28 cellular contexts compared by ENCODE assay signal in genomic region chr15:20348291-20348899, GRCh38.
DNase-seq lines count a peak whose midpoint lies in the region; ATAC-seq, FAIRE-seq and TF ChIP-seq lines count a peak whose summit lies in the region.
"Had no signal": no experiment of that assay in that cellular context is flagged by ENCODE, and none has a peak within 500 bp of the region (broad histone marks: within the 10 kb centered on the region; RNA-seq: fewer than 3 reads in every experiment).

No MANE protein-coding gene starts in this region.

- intact Hi-C loops in Right ventricle myocardium inferior (cut with DNase I) = loop anchor here (5.0 kb wide), 1 partner anchor 86 kb away; no protein-coding TSS in a partner anchor
- intact Hi-C loops in left ventricle myocardium inferior (cut with micrococcal nuclease) = no loop called here
- intact Hi-C loops in activated CD4-positive, alpha-beta memory T cell treated with anti-CD3 and anti-CD28 coated beads for 36 hours (cut with micrococcal nuclease) = no loop called here
- intact Hi-C loops in kidney (cut with DNase I) = no loop called here

- H3K27me3 ChIP-seq in left ventricle myocardium inferior (ENCODE audit: low read depth) = peaks cover 67% of the 10 kb centered on the region
- H3K27me3 ChIP-seq: tibial nerve had no signal

- H3K4me3 ChIP-seq in left ventricle myocardium inferior (no peak overlapping the region), kidney (ENCODE audit: low read length in 2 of 2) (peak overlapping the region; percentile 17 to 59)
- H3K4me3 ChIP-seq: breast epithelium, PC-9, psoas muscle, tibial nerve had no signal

- H3K4me1 ChIP-seq in left ventricle myocardium inferior (no peaks in the 10 kb centered on the region), kidney (ENCODE audit: control insufficient read depth in 1 of 2, insufficient read depth in 1 of 2, low read depth in 1 of 2, low read length in 2 of 2) (peaks cover 0 to 5% of the 10 kb centered on the region in 2 donors)
- H3K4me1 ChIP-seq: breast epithelium, psoas muscle, tibial nerve had no signal

- no peak overlapping the region for H3K27ac Mint-ChIP-seq in activated CD4-positive, alpha-beta memory T cell treated with anti-CD3 and anti-CD28 coated beads for 36 hours
- no peak overlapping the region for H3K27ac Mint-ChIP-seq in stimulated activated effector memory CD8-positive, alpha-beta T cell treated with anti-CD3 and anti-CD28 coated beads, Interleukin-12 subunit alpha, Interleukin-12 subunit beta, amount 100 ng/mL, for 72 hours
- H3K27ac Mint-ChIP-seq: activated CD8-positive, alpha-beta T cell treated with anti-CD3 and anti-CD28 coated beads, Interleukin-2, amount 10 ng/mL, durations not matched to agents 7 days and 5 days; activated naive CD4-positive, alpha-beta T cell treated with anti-CD3 and anti-CD28 coated beads, Interleukin-2, amount 50 U/mL, for 24 hours; activated T-helper 17 cell treated with anti-CD3 and anti-CD28 coated beads, Interleukin-2, amount 50 U/mL, for 72 hours; CD4-positive, CD25-positive, alpha-beta regulatory T cell had no signal

- ATAC-seq in Right ventricle myocardium inferior (no peak), GM21526 (IDR thresholded peaks at IDR 0.05; ENCODE audit: low FRiP score, unreplicated experiment) (no peak)
- ATAC-seq in stimulated activated effector memory CD8-positive, alpha-beta T cell treated with anti-CD3 and anti-CD28 coated beads, Interleukin-12 subunit alpha, Interleukin-12 subunit beta, amount 100 ng/mL, for 72 hours = no peak
- ATAC-seq: activated CD4-positive, CD25-positive, alpha-beta regulatory T cell treated with anti-CD3 and anti-CD28 coated beads, Interleukin-2, amount 50 U/mL, for 24 hours; activated CD8-positive, alpha-beta T cell treated with anti-CD3 and anti-CD28 coated beads, Interleukin-2, amount 10 ng/mL, durations not matched to agents 7 days and 5 days; activated T-helper 17 cell treated with anti-CD3 and anti-CD28 coated beads, Interleukin-2, amount 50 U/mL, for 72 hours; left ventricle myocardium superior had no signal

- H3K27ac ChIP-seq in left ventricle myocardium inferior (replicated peaks) (no peak overlapping the region), kidney (ENCODE audit: low read depth in 2 of 2, low read length in 2 of 2) (peak overlapping the region in 1 of 2 donors; percentile 45)
- H3K27ac ChIP-seq: breast epithelium, PC-9, psoas muscle, tibial nerve had no signal

- H3K9me3 ChIP-seq in left ventricle myocardium inferior (replicated peaks) = peaks cover 33% of the 10 kb centered on the region
- H3K9me3 ChIP-seq in kidney (ENCODE audit: control insufficient read depth in 1 of 2, low read length in 2 of 2) = peaks cover 0 to 8% of the 10 kb centered on the region in 2 donors
- H3K9me3 ChIP-seq: psoas muscle had no signal

- peak; percentile 71 for DNase-seq in Right ventricle myocardium inferior (ENCODE audit: missing footprints)
- no peak for DNase-seq in left ventricle myocardium inferior
- peak; percentile 8 for DNase-seq in activated CD4-positive, alpha-beta memory T cell treated with anti-CD3 and anti-CD28 coated beads for 36 hours
- DNase-seq in kidney = no peak
- no peak for DNase-seq in DMS53 (lab: John Stamatoyannopoulos, UW)
- no peak for DNase-seq in stimulated activated effector memory CD8-positive, alpha-beta T cell treated with anti-CD3 and anti-CD28 coated beads, Interleukin-12 subunit alpha, Interleukin-12 subunit beta, amount 100 ng/mL, for 72 hours (ENCODE audit: low spot score in 2 of 2)
- DNase-seq in activated CD4-positive, alpha-beta T cell treated with anti-CD3 and anti-CD28 coated beads, Interleukin-2, amount 50 U/mL, for 4 hours = no peak
- DNase-seq: 8988T; activated CD8-positive, alpha-beta T cell treated with anti-CD3 and anti-CD28 coated beads, Interleukin-2, amount 10 ng/mL, durations not matched to agents 7 days and 5 days; Calu3; CD4-positive, CD25-positive, alpha-beta regulatory T cell; effector CD4-positive, alpha-beta T cell; HCEC 1CT; NCI-H1417; NCI-H2081 treated with DMSO at 0.1 percent for 48 hours; NCI-H2227 treated with DMSO at 0.1 percent for 48 hours; NCI-H526 treated with DMSO at 0.1 percent for 48 hours; PC-9; SHP77 treated with DMSO at 0.1 percent for 48 hours had no signal

- H3K4me3 Mint-ChIP-seq in activated CD4-positive, alpha-beta memory T cell treated with anti-CD3 and anti-CD28 coated beads for 36 hours = no peak overlapping the region
- no peak overlapping the region for H3K4me3 Mint-ChIP-seq in stimulated activated effector memory CD8-positive, alpha-beta T cell treated with anti-CD3 and anti-CD28 coated beads, Interleukin-12 subunit alpha, Interleukin-12 subunit beta, amount 100 ng/mL, for 72 hours
- H3K4me3 Mint-ChIP-seq: activated CD8-positive, alpha-beta T cell treated with anti-CD3 and anti-CD28 coated beads, Interleukin-2, amount 10 ng/mL, durations not matched to agents 7 days and 5 days; activated naive CD4-positive, alpha-beta T cell treated with anti-CD3 and anti-CD28 coated beads, Interleukin-2, amount 50 U/mL, for 24 hours; activated T-helper 17 cell treated with anti-CD3 and anti-CD28 coated beads, Interleukin-2, amount 50 U/mL, for 72 hours; CD4-positive, CD25-positive, alpha-beta regulatory T cell had no signal

- H3K9ac ChIP-seq in kidney (ENCODE audit: low read length in 2 of 2) = peak overlapping the region in 1 of 2 donors; percentile 0

- no peak for TF ChIP-seq CTCF in left ventricle myocardium inferior (IDR thresholded peaks at IDR 0.05; ENCODE audit: borderline replicate concordance)
- TF ChIP-seq CTCF in kidney (IDR thresholded peaks at IDR 0.05; ENCODE audit: borderline replicate concordance, extremely low read depth, insufficient read depth) = no peak

- H3K36me3 Mint-ChIP-seq in activated CD4-positive, alpha-beta memory T cell treated with anti-CD3 and anti-CD28 coated beads for 36 hours = no peaks in the 10 kb centered on the region
- H3K36me3 Mint-ChIP-seq in stimulated activated effector memory CD8-positive, alpha-beta T cell treated with anti-CD3 and anti-CD28 coated beads, Interleukin-12 subunit alpha, Interleukin-12 subunit beta, amount 100 ng/mL, for 72 hours = no peaks in the 10 kb centered on the region
- H3K36me3 Mint-ChIP-seq: activated naive CD4-positive, alpha-beta T cell treated with anti-CD3 and anti-CD28 coated beads, Interleukin-2, amount 50 U/mL, for 24 hours; CD4-positive, CD25-positive, alpha-beta regulatory T cell had no signal

- POLR2A ChIA-PET in activated CD4-positive, alpha-beta memory T cell treated with anti-CD3 and anti-CD28 coated beads for 36 hours (lab: Charles Lee) = no interaction called here

- H3K9me3 Mint-ChIP-seq in activated CD4-positive, alpha-beta memory T cell treated with anti-CD3 and anti-CD28 coated beads for 36 hours = no peaks in the 10 kb centered on the region
- no peaks in the 10 kb centered on the region for H3K9me3 Mint-ChIP-seq in stimulated activated effector memory CD8-positive, alpha-beta T cell treated with anti-CD3 and anti-CD28 coated beads, Interleukin-12 subunit alpha, Interleukin-12 subunit beta, amount 100 ng/mL, for 72 hours
- H3K9me3 Mint-ChIP-seq: activated naive CD4-positive, alpha-beta T cell treated with anti-CD3 and anti-CD28 coated beads, Interleukin-2, amount 50 U/mL, for 24 hours; activated T-helper 17 cell treated with anti-CD3 and anti-CD28 coated beads, Interleukin-2, amount 50 U/mL, for 72 hours; CD4-positive, CD25-positive, alpha-beta regulatory T cell had no signal

- no peaks in the 10 kb centered on the region for H3K4me1 Mint-ChIP-seq in activated CD4-positive, alpha-beta memory T cell treated with anti-CD3 and anti-CD28 coated beads for 36 hours (ENCODE audit: low read depth)
- peaks cover 18% of the 10 kb centered on the region for H3K4me1 Mint-ChIP-seq in stimulated activated effector memory CD8-positive, alpha-beta T cell treated with anti-CD3 and anti-CD28 coated beads, Interleukin-12 subunit alpha, Interleukin-12 subunit beta, amount 100 ng/mL, for 72 hours
- H3K4me1 Mint-ChIP-seq: activated naive CD4-positive, alpha-beta T cell treated with anti-CD3 and anti-CD28 coated beads, Interleukin-2, amount 50 U/mL, for 24 hours; activated T-helper 17 cell treated with anti-CD3 and anti-CD28 coated beads, Interleukin-2, amount 50 U/mL, for 72 hours had no signal

- CTCF ChIA-PET in activated CD4-positive, alpha-beta memory T cell treated with anti-CD3 and anti-CD28 coated beads for 36 hours (lab: Charles Lee) = interaction anchor here (0.8 kb wide), 2 partner anchors 1873 to 1875 kb away, joined by 3 read pairs; no protein-coding TSS in a partner anchor

- H3K27me3 Mint-ChIP-seq in activated CD4-positive, alpha-beta memory T cell treated with anti-CD3 and anti-CD28 coated beads for 36 hours = no peaks in the 10 kb centered on the region
- H3K27me3 Mint-ChIP-seq: activated naive CD4-positive, alpha-beta T cell treated with anti-CD3 and anti-CD28 coated beads, Interleukin-2, amount 50 U/mL, for 24 hours; activated T-helper 17 cell treated with anti-CD3 and anti-CD28 coated beads, Interleukin-2, amount 50 U/mL, for 72 hours; CD4-positive, CD25-positive, alpha-beta regulatory T cell had no signal

- FAIRE-seq in kidney (lab: Jason Lieb, UNC) = no peak
- FAIRE-seq: islet of Langerhans had no signal

- H3K36me3 ChIP-seq in left ventricle myocardium inferior = no peaks in the 10 kb centered on the region
- H3K36me3 ChIP-seq in kidney (ENCODE audit: control insufficient read depth in 1 of 2, insufficient read depth in 2 of 2, low read length in 2 of 2) = no peaks in the 10 kb centered on the region
- H3K36me3 ChIP-seq: breast epithelium, tibial nerve had no signal

Comparison
In these comparisons a context has a peak if more than half of its experiments do, and no peak if none do; other contexts are left out.
1. DNase-seq: peak in Right ventricle myocardium inferior (single experiment) and activated CD4-positive, alpha-beta memory T cell treated with anti-CD3 and anti-CD28 coated beads for 36 hours (single experiment); none in left ventricle myocardium inferior (single experiment), kidney (single experiment), DMS53 (single experiment), stimulated activated effector memory CD8-positive, alpha-beta T cell treated with anti-CD3 and anti-CD28 coated beads, Interleukin-12 subunit alpha, Interleukin-12 subunit beta, amount 100 ng/mL, for 72 hours (0 of 2) and activated CD4-positive, alpha-beta T cell treated with anti-CD3 and anti-CD28 coated beads, Interleukin-2, amount 50 U/mL, for 4 hours (0 of 2).